Comparison of ENCODE assay signal across 20 cellular contexts in genomic region chr3:185200639-185201038, GRCh38. TPM values are rescaled to one million over a fixed set of nuclear protein-coding genes. Genes with fewer than 3 reads are reported as not detected.
DNase-seq lines count a peak whose midpoint lies in the region; ATAC-seq and TF ChIP-seq lines count a peak whose summit lies in the region.
"Had no signal": no experiment of that assay in that cellular context is flagged by ENCODE, and none has a peak within 500 bp of the region (broad histone marks: within the 10 kb centered on the region; RNA-seq: fewer than 3 reads in every experiment).

No MANE protein-coding gene starts in this region.

- H3K27ac ChIP-seq in fibroblast of lung (ENCODE audit: insufficient read depth, low read length): no peak overlapping the region
- H3K27ac ChIP-seq: esophagus muscularis mucosa, uterus had no signal

- ATAC-seq in SK-N-SH treated with all-trans-retinoic acid at 6 μM for 48 hours: peak; percentile 53
- no peak for ATAC-seq in GM21619 (IDR thresholded peaks at IDR 0.05; ENCODE audit: unreplicated experiment)
- ATAC-seq: activated CD8-positive, alpha-beta T cell treated with anti-CD3 and anti-CD28 coated beads for 36 hours had no signal

- H3K9me3 ChIP-seq in fibroblast of lung (ENCODE audit: control insufficient read depth, insufficient read depth, low read depth, low read length): no peaks in the 10 kb centered on the region
- H3K9me3 ChIP-seq: esophagus muscularis mucosa, uterus had no signal

- no peak overlapping the region for H2AFZ ChIP-seq in fibroblast of lung (ENCODE audit: low read length)

- H3K9ac ChIP-seq in fibroblast of lung (ENCODE audit: insufficient read depth, low read length): no peak overlapping the region

- no peak overlapping the region for H3K4me2 ChIP-seq in fibroblast of lung (ENCODE audit: extremely low read depth, insufficient read depth, low read length)

- DNase-seq in GM04504 (ENCODE audit: low read depth) (peak; percentile 56), fibroblast of lung (ENCODE audit: low read depth in 2 of 2) (peak; percentile 85 to 87), skeletal muscle cell (ENCODE audit: low read depth) (peak; percentile 66), GM19240 (ENCODE audit: insufficient read length, low spot score) (no peak)
- no peak for DNase-seq in activated CD4-positive, alpha-beta T cell treated with anti-CD3 and anti-CD28 coated beads for 4 hours
- no peak for DNase-seq in activated CD8-positive, alpha-beta memory T cell treated with anti-CD3 and anti-CD28 coated beads, Interleukin-2, amount 50 U/mL, for 48 hours
- DNase-seq: activated CD8-positive, alpha-beta T cell treated with anti-CD3 and anti-CD28 coated beads for 36 hours; central memory CD4-positive, alpha-beta T cell; GF-D8; MM.1S; NCI-H2081 treated with DMSO at 0.1 percent for 48 hours; NCI-H82; posterior cingulate gyrus; SHP77 treated with DMSO at 0.1 percent for 48 hours; stimulated activated CD4-positive, alpha-beta T cell treated with anti-CD3 and anti-CD28 coated beads, Interleukin-2, amount 100 ng/mL, for 24 hours; uterus had no signal

- no peak for TF ChIP-seq CTCF in fibroblast of lung (conservative IDR thresholded peaks at IDR 0.05 in 1 of 2, IDR thresholded peaks at IDR 0.05 in 1 of 2; ENCODE audit: low read depth in 1 of 2, low read length in 2 of 2)

- no peaks in the 10 kb centered on the region for H3K27me3 ChIP-seq in fibroblast of lung (ENCODE audit: control insufficient read depth, insufficient read depth, low read length)
- H3K27me3 ChIP-seq: esophagus muscularis mucosa, uterus had no signal

- H3K36me3 ChIP-seq in fibroblast of lung (ENCODE audit: control insufficient read depth, insufficient read depth, low read length): no peaks in the 10 kb centered on the region
- H3K36me3 ChIP-seq: uterus had no signal

- peaks cover 3% of the 10 kb centered on the region for H3K4me1 ChIP-seq in fibroblast of lung (ENCODE audit: control insufficient read depth, extremely low read depth, insufficient read depth, low read length)
- H3K4me1 ChIP-seq: esophagus muscularis mucosa, uterus had no signal

- no peaks in the 10 kb centered on the region for H4K20me1 ChIP-seq in fibroblast of lung (ENCODE audit: control insufficient read depth, extremely low read depth, insufficient read depth, low read length)

- H3K4me3 ChIP-seq in fibroblast of lung (replicated peaks in 1 of 4; ENCODE audit: control extremely low read depth in 1 of 4, insufficient read depth in 1 of 4, low read depth in 3 of 4, low read length in 4 of 4): no peak overlapping the region
- H3K4me3 ChIP-seq in skeletal muscle cell (ENCODE audit: low read depth, low read length): no peak overlapping the region
- H3K4me3 ChIP-seq: esophagus muscularis mucosa, uterus had no signal

- no peaks in the 10 kb centered on the region for H3K79me2 ChIP-seq in fibroblast of lung (ENCODE audit: control insufficient read depth, insufficient read depth, low read length)

TF ChIP-seq in SK-N-SH treated with all-trans-retinoic acid at 6 μM for 48 hours, 23 proteins besides CTCF, POLR2A, EP300 and RAD21:
- no peak for TF ChIP-seq ARNTL (CRISPR knock-in tag; IDR thresholded peaks at IDR 0.05; ENCODE audit: borderline replicate concordance, low read depth)

RNA-seq across cellular contexts. Expression of gene C3orf70, which starts 47.8 kb away (rescaled TPM):
- 0.26 and 0.33 TPM in 2 replicates for total RNA-seq in fibroblast of lung
- 1.6 and 4.7 TPM in 2 replicates for polyA plus RNA-seq in fibroblast of lung
- polyA plus RNA-seq in fibroblast of lung (2012): 0.86 and 2.4 TPM in 2 replicates
- 2.4 and 7.2 TPM in 2 replicates for polyA minus RNA-seq in fibroblast of lung (ENCODE audit: low replicate concordance)
- total RNA-seq: mononuclear cell had no signal

RNA-seq across cellular contexts. Expression of gene EHHADH, which starts 53.2 kb away (rescaled TPM):
- total RNA-seq in fibroblast of lung: 4.1 and 6.8 TPM in 2 replicates
- polyA plus RNA-seq in fibroblast of lung: 3.9 and 6.0 TPM in 2 replicates
- polyA plus RNA-seq in fibroblast of lung (2012): 3.3 and 4.9 TPM in 2 replicates
- polyA minus RNA-seq in fibroblast of lung (ENCODE audit: low replicate concordance): 1.5 and 3.3 TPM in 2 replicates

Comparison
In these comparisons a context has a peak if more than half of its experiments do, and no peak if none do; other contexts are left out.
1. DNase-seq: peak in GM04504 (single experiment), fibroblast of lung (2 of 2) and skeletal muscle cell (single experiment); none in activated CD4-positive, alpha-beta T cell treated with anti-CD3 and anti-CD28 coated beads for 4 hours (0 of 2), activated CD8-positive, alpha-beta memory T cell treated with anti-CD3 and anti-CD28 coated beads, Interleukin-2, amount 50 U/mL, for 48 hours (single experiment) and GM19240 (single experiment).